9 cellular contexts compared by ENCODE assay signal in genomic region chr6:120056085-120056484, GRCh38.
DNase-seq lines count a peak whose midpoint lies in the region; ATAC-seq and TF ChIP-seq lines count a peak whose summit lies in the region.
"Had no signal": no experiment of that assay in that cellular context is flagged by ENCODE, and none has a peak within 500 bp of the region (broad histone marks: within the 10 kb centered on the region; RNA-seq: fewer than 3 reads in every experiment).

No MANE protein-coding gene starts in this region.

- H3K4me3 ChIP-seq in DND-41 (ENCODE audit: low read depth in 1 of 2, low read length in 2 of 2) = no peak overlapping the region

- DNase-seq in DND-41 (no peak), endothelial cell (ENCODE audit: low spot score) (no peak), Ammon's horn (ENCODE audit: low spot score) (no peak), RKO (ENCODE audit: low spot score) (no peak), T1000 (lab: John Stamatoyannopoulos, UW) (no peak)
- DNase-seq: stimulated activated CD4-positive, alpha-beta T cell treated with anti-CD3 and anti-CD28 coated beads, Interleukin-12 subunit alpha, Interleukin-12 subunit beta, amount 100 ng/mL, for 4 hours had no signal

- H3K36me3 ChIP-seq in DND-41 (ENCODE audit: insufficient read depth, low read length) = no peaks in the 10 kb centered on the region

- no peaks in the 10 kb centered on the region for H3K4me1 Mint-ChIP-seq in endothelial cell (ENCODE audit: unreplicated experiment)

- H3K27me3 ChIP-seq in DND-41 (ENCODE audit: insufficient read depth, low read length, poor library complexity) = no peaks in the 10 kb centered on the region

- H3K4me2 ChIP-seq in DND-41 (ENCODE audit: insufficient read depth, low read length) = no peak overlapping the region

- ATAC-seq in DND-41 (ENCODE audit: insufficient read depth, low read depth) = no peak
- peak; percentile 83 for ATAC-seq in GM19395 (IDR thresholded peaks at IDR 0.05; ENCODE audit: unreplicated experiment)
- peak; percentile 73 for ATAC-seq in HG03442 (IDR thresholded peaks at IDR 0.05; ENCODE audit: unreplicated experiment)
- no peak for ATAC-seq in esophagus mucosa

- no peak overlapping the region for H3K27ac Mint-ChIP-seq in endothelial cell (ENCODE audit: unreplicated experiment)

- H3K79me2 ChIP-seq in DND-41 (ENCODE audit: insufficient read depth, low read length) = no peaks in the 10 kb centered on the region

- no peak overlapping the region for H2AFZ ChIP-seq in DND-41 (ENCODE audit: low read depth, low read length)

- no peak overlapping the region for H3K4me3 Mint-ChIP-seq in endothelial cell (ENCODE audit: unreplicated experiment)

- H3K4me1 ChIP-seq in DND-41 (ENCODE audit: insufficient read depth, low read length) = no peaks in the 10 kb centered on the region

- no peak overlapping the region for H3K9ac ChIP-seq in DND-41 (ENCODE audit: low read depth, low read length)

- peaks cover 5% of the 10 kb centered on the region for H3K27me3 Mint-ChIP-seq in endothelial cell (ENCODE audit: unreplicated experiment)

- TF ChIP-seq CTCF in DND-41 (IDR thresholded peaks at IDR 0.05; ENCODE audit: borderline replicate concordance, extremely low read depth, low read length, poor library complexity, severe bottlenecking) = peak; percentile 60
- TF ChIP-seq CTCF in endothelial cell (IDR thresholded peaks at IDR 0.05; ENCODE audit: unreplicated experiment) = peak; percentile 75

- no peaks in the 10 kb centered on the region for H3K9me3 Mint-ChIP-seq in endothelial cell (ENCODE audit: unreplicated experiment)

- no peaks in the 10 kb centered on the region for H3K9me3 ChIP-seq in DND-41 (ENCODE audit: insufficient read depth, low read length, severe bottlenecking)

- H3K27ac ChIP-seq in DND-41 (ENCODE audit: low read length) = no peak overlapping the region

- H3K36me3 Mint-ChIP-seq in endothelial cell (ENCODE audit: low read depth, unreplicated experiment) = no peaks in the 10 kb centered on the region

- H4K20me1 ChIP-seq in DND-41 (ENCODE audit: insufficient read depth, low read length) = no peaks in the 10 kb centered on the region

Comparison
In these comparisons a context has a peak if more than half of its experiments do, and no peak if none do; other contexts are left out.
1. ATAC-seq: peak in GM19395 (single experiment) and HG03442 (single experiment); none in DND-41 (single experiment) and esophagus mucosa (single experiment).